8 cellular contexts compared by ENCODE assay signal in the genomic region with DNA sequence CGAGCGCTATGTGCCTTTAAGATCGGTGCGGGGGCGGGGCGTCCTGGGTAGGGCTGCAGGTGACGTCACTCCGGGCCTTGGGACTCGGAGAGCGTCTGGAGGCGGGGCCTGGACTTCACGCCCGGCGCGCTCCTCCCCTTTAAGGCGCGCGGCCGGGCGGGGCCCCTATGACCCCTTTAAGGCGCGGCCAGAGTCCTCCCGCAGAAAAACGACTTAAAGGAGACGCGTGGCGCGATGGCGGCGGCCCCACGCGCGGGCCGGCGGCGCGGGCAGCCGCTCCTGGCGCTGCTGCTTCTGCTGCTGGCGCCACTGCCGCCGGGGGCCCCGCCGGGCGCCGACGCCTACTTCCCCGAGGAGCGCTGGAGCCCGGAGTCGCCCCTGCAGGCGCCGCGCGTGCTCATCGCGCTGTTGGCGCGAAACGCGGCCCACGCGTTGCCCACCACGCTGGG. TPM values are rescaled to one million over a fixed set of nuclear protein-coding genes. Genes with fewer than 3 reads are reported as not detected.
A peak's percentile ranks its signal among the peaks of the same experiment; 100 is the strongest.
DNase-seq lines count a peak whose midpoint lies in the region; ATAC-seq and TF ChIP-seq lines count a peak whose summit lies in the region.

COLGALT1 (plus strand) TSS at position 170 of the 449 bp plus-strand sequence; CDS start at position 235, 65 bp downstream.

- in situ Hi-C loops in Caki2 (cut with HindIII; ENCODE audit: low pct_unique_long_range_greater_than_20kb, low sequenced_read_pairs) = no loop called here

- TF ChIP-seq RAD21 in Ishikawa (IDR thresholded peaks at IDR 0.05; ENCODE audit: low read depth) = no peak

- H3K4me3 ChIP-seq in mononuclear cell (ENCODE audit: low read length) = peak within 1 kb of the TSS; percentile 86

- H3K9me3 ChIP-seq in mononuclear cell (ENCODE audit: low read depth, low read length) = no peaks in the 10 kb centered on the region

- peak; percentile 90 for DNase-seq in Caki2 (ENCODE audit: low read depth)
- peak; percentile 84 for DNase-seq in OCI-M2 (lab: John Stamatoyannopoulos, UW; ENCODE audit: unreplicated experiment)
- DNase-seq in activated T-cell treated with anti-CD3 and anti-CD28 coated beads for 24 hours (ENCODE audit: low read depth) = peak; percentile 97
- peak; percentile 83 for DNase-seq in epidermal melanocyte (ENCODE audit: insufficient read length, low spot score)
- DNase-seq in stimulated activated CD8-positive, alpha-beta memory T cell treated with anti-CD3 and anti-CD28 coated beads, Interleukin-2, amount 100 ng/mL, for 48 hours (ENCODE audit: low read depth in 2 of 2) = peak; percentile 100

- TF ChIP-seq EP300 in Ishikawa (IDR thresholded peaks at IDR 0.05; ENCODE audit: borderline replicate concordance) = no peak

- H3K4me1 ChIP-seq in mononuclear cell (ENCODE audit: insufficient read depth, low read length) = peaks cover 49% of the 10 kb centered on the region

- ATAC-seq in GM21528 (IDR thresholded peaks at IDR 0.05; ENCODE audit: low FRiP score, unreplicated experiment) = peak; percentile 86

- H3K27me3 ChIP-seq in mononuclear cell (ENCODE audit: insufficient read depth, low read length) = no peaks in the 10 kb centered on the region

TF ChIP-seq in Ishikawa, 13 proteins besides CTCF, POLR2A, EP300 and RAD21:
- TF ChIP-seq TEAD4 (IDR thresholded peaks at IDR 0.05) (no peak), FOXM1 (IDR thresholded peaks at IDR 0.05; ENCODE audit: borderline replicate concordance, low read depth) (no peak), TCF12 (IDR thresholded peaks at IDR 0.05; ENCODE audit: low read depth) (no peak), USF1 (IDR thresholded peaks at IDR 0.05) (no peak), ZBTB7A (IDR thresholded peaks at IDR 0.05; ENCODE audit: low read depth) (no peak), TAF1 (IDR thresholded peaks at IDR 0.05; ENCODE audit: low read depth) (no peak), MAX (IDR thresholded peaks at IDR 0.05) (0 out of 2 replicates have a peak, but pooled peaks have one; percentile 54), CEBPB (IDR thresholded peaks at IDR 0.05) (no peak), EGR1 (IDR thresholded peaks at IDR 0.05) (peak; percentile 70), YY1 (IDR thresholded peaks at IDR 0.05; ENCODE audit: low read depth) (peak; percentile 73), CREB1 (IDR thresholded peaks at IDR 0.05; ENCODE audit: low read depth) (peak; percentile 62), NFIC (IDR thresholded peaks at IDR 0.05) (no peak)
- TF ChIP-seq, protein P1, sequence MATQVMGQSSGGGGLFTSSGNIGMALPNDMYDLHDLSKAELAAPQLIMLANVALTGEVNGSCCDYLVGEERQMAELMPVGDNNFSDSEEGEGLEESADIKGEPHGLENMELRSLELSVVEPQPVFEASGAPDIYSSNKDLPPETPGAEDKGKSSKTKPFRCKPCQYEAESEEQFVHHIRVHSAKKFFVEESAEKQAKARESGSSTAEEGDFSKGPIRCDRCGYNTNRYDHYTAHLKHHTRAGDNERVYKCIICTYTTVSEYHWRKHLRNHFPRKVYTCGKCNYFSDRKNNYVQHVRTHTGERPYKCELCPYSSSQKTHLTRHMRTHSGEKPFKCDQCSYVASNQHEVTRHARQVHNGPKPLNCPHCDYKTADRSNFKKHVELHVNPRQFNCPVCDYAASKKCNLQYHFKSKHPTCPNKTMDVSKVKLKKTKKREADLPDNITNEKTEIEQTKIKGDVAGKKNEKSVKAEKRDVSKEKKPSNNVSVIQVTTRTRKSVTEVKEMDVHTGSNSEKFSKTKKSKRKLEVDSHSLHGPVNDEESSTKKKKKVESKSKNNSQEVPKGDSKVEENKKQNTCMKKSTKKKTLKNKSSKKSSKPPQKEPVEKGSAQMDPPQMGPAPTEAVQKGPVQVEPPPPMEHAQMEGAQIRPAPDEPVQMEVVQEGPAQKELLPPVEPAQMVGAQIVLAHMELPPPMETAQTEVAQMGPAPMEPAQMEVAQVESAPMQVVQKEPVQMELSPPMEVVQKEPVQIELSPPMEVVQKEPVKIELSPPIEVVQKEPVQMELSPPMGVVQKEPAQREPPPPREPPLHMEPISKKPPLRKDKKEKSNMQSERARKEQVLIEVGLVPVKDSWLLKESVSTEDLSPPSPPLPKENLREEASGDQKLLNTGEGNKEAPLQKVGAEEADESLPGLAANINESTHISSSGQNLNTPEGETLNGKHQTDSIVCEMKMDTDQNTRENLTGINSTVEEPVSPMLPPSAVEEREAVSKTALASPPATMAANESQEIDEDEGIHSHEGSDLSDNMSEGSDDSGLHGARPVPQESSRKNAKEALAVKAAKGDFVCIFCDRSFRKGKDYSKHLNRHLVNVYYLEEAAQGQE (IDR thresholded peaks at IDR 0.05; ENCODE audit: low read depth) = no peak

RNA-seq across cellular contexts. Expression of gene COLGALT1, which starts in this region (rescaled TPM):
- total RNA-seq in Caki2 (2014; rRNA removed; shearing (Covaris generic); ENCODE audit: low replicate concordance) = 133 and 145 TPM in 2 replicates
- 25.3 TPM for total RNA-seq in mononuclear cell

Comparison
In these comparisons a context has a peak if more than half of its experiments do, and no peak if none do; other contexts are left out.
1. Peak in every context shown above with its lines: DNase-seq, ATAC-seq and H3K4me3 ChIP-seq.